Comparison of ENCODE assay signal across 22 cellular contexts in the genomic region with DNA sequence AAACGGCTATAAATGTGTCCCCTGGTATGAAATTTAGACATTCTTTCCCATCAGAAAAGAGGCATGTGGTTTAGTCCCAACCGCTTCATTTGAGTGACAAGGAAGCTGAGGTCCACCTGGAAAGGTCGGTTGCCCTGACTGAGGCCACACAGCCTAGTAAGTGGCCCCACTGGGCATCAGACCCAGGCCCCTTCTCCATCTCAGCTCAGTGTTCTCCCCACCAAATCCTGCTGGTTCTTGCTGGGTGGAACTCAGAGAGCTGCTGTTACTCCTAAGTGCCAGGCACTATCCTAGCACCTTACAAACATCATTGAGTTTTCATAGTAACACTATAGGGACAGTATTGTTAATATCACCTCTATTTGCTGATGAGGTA.
DNase-seq lines count a peak whose midpoint lies in the region; ATAC-seq, FAIRE-seq and TF ChIP-seq lines count a peak whose summit lies in the region.
"Had no signal": no experiment of that assay in that cellular context is flagged by ENCODE, and none has a peak within 500 bp of the region (broad histone marks: within the 10 kb centered on the region; RNA-seq: fewer than 3 reads in every experiment).

No MANE protein-coding gene starts in this region.

- H3K36me3 ChIP-seq in heart right ventricle (peaks cover 0 to 16% (median 0%) of the 10 kb centered on the region in 9 donors), HepG2 (replicated peaks in 1 of 2; ENCODE audit: control insufficient read depth in 1 of 2, insufficient read depth in 2 of 2, low read length in 2 of 2) (no peaks in the 10 kb centered on the region), thyroid gland (no peaks in the 10 kb centered on the region), PC-3 (ENCODE audit: low read depth, low read length) (no peaks in the 10 kb centered on the region)
- H3K36me3 ChIP-seq: ovary had no signal

- BruUV-seq in HepG2 (replicated peaks; lab: Mats Ljungman, UMichigan) (no TSS peak), PC-3 (replicated peaks; lab: Mats Ljungman, UMichigan) (no TSS peak)

- H3K9me3 Mint-ChIP-seq in activated T-helper 2 cell treated with anti-CD3 and anti-CD28 coated beads, Interferon-gamma antibody, Interleukin-2, Interleukin-4, amounts not matched to agents 10 μg/mL and 5 μg/mL and 100 μg/mL, durations not matched to agents 14 hours and 24 hours and 36 hours = no peaks in the 10 kb centered on the region
- H3K9me3 Mint-ChIP-seq: T-cell had no signal

- TF ChIP-seq EP300 in HepG2 (IDR thresholded peaks at IDR 0.05; ENCODE audit: low read depth in 2 of 2, low read length in 2 of 2) = no peak
- no peak for TF ChIP-seq EP300 in HepG2 (CRISPR knock-in tag; IDR thresholded peaks at IDR 0.05; ENCODE audit: borderline replicate concordance)

- peak overlapping the region; percentile 90 for H3K27ac Mint-ChIP-seq in activated T-helper 2 cell treated with anti-CD3 and anti-CD28 coated beads, Interferon-gamma antibody, Interleukin-2, Interleukin-4, amounts not matched to agents 10 μg/mL and 5 μg/mL and 100 μg/mL, durations not matched to agents 14 hours and 24 hours and 36 hours
- H3K27ac Mint-ChIP-seq: T-cell had no signal

- H3K9ac ChIP-seq in HepG2 (ENCODE audit: insufficient read depth, low read depth, low read length) = no peak overlapping the region
- H3K9ac ChIP-seq in PC-3 (ENCODE audit: low read length) = no peak overlapping the region

- H3K27ac ChIP-seq in heart right ventricle = peak overlapping the region in 7 of 10 donors; percentile 6 to 79 (median 20)
- no peak overlapping the region for H3K27ac ChIP-seq in HepG2 (ENCODE audit: extremely low read length, insufficient read depth, low read length)
- H3K27ac ChIP-seq in thyroid gland = peak overlapping the region; percentile 84 to 92 (median 90)
- no peak overlapping the region for H3K27ac ChIP-seq in PC-3 (ENCODE audit: low read length)
- H3K27ac ChIP-seq: ovary had no signal

- no peak for FAIRE-seq in HepG2 (lab: Jason Lieb, UNC)
- FAIRE-seq: D721Med had no signal

- intact Hi-C loops in heart right ventricle (cut with DNase I) (loop anchor here in 8 of 10 donors (2.0 to 10.0 kb wide), 5 partner anchors 35 to 155 kb away; a partner anchor contains a TSS), left ventricle myocardium superior (cut with micrococcal nuclease) (no loop called here), HepG2 (cut with micrococcal nuclease; ENCODE audit: unreplicated experiment) (loop anchor here (2.0 kb wide), 1 partner anchor 254 kb away; no protein-coding TSS in a partner anchor), thyroid gland (cut with DNase I) (no loop called here), PC-3 (cut with micrococcal nuclease) (no loop called here)
- intact Hi-C loops in activated T-helper 2 cell treated with anti-CD3 and anti-CD28 coated beads, Interferon-gamma antibody, Interleukin-2, Interleukin-4, amounts not matched to agents 10 μg/mL and 5 μg/mL and 100 μg/mL, durations not matched to agents 14 hours and 24 hours and 36 hours (cut with micrococcal nuclease) = loop anchor here (5.0 kb wide), 2 partner anchors 80 to 255 kb away; no protein-coding TSS in a partner anchor

- no peaks in the 10 kb centered on the region for H3K9me2 ChIP-seq in PC-3 (replicated peaks; ENCODE audit: low read length)

- H3K4me1 Mint-ChIP-seq in activated T-helper 2 cell treated with anti-CD3 and anti-CD28 coated beads, Interferon-gamma antibody, Interleukin-2, Interleukin-4, amounts not matched to agents 10 μg/mL and 5 μg/mL and 100 μg/mL, durations not matched to agents 14 hours and 24 hours and 36 hours (ENCODE audit: low read depth) = peaks cover 86% of the 10 kb centered on the region

- H3K9me3 ChIP-seq in heart right ventricle (no peaks in the 10 kb centered on the region), HepG2 (ENCODE audit: low read length) (no peaks in the 10 kb centered on the region), thyroid gland (no peaks in the 10 kb centered on the region), PC-3 (ENCODE audit: low read length) (no peaks in the 10 kb centered on the region)
- H3K9me3 ChIP-seq: ovary had no signal

- POLR2A ChIA-PET in HepG2 (lab: Yijun Ruan, JAX) (interaction anchor here (2.1 kb wide), 1 partner anchor 153 kb away, joined by 10 read pairs; a partner anchor contains a TSS), PC-3 (lab: Charles Lee; ENCODE audit: unreplicated experiment) (no interaction called here)

- H2AFZ ChIP-seq in HepG2 (ENCODE audit: low read length) = no peak overlapping the region
- H2AFZ ChIP-seq in PC-3 (ENCODE audit: low read length) = no peak overlapping the region

- H3K27me3 Mint-ChIP-seq in activated T-helper 2 cell treated with anti-CD3 and anti-CD28 coated beads, Interferon-gamma antibody, Interleukin-2, Interleukin-4, amounts not matched to agents 10 μg/mL and 5 μg/mL and 100 μg/mL, durations not matched to agents 14 hours and 24 hours and 36 hours (ENCODE audit: low read depth) = no peaks in the 10 kb centered on the region
- H3K27me3 Mint-ChIP-seq: T-cell had no signal

- H3K4me1 ChIP-seq in heart right ventricle = peaks cover 0 to 73% (median 66%) of the 10 kb centered on the region in 9 donors
- H3K4me1 ChIP-seq in HepG2 (ENCODE audit: insufficient read depth, low read length) = peaks cover 37% of the 10 kb centered on the region
- peaks cover 71 to 88% of the 10 kb centered on the region in 2 donors for H3K4me1 ChIP-seq in thyroid gland
- H3K4me1 ChIP-seq in PC-3 (ENCODE audit: insufficient read depth, low read length) = peaks cover 19% of the 10 kb centered on the region

- peaks cover 58% of the 10 kb centered on the region for H3K36me3 Mint-ChIP-seq in activated T-helper 2 cell treated with anti-CD3 and anti-CD28 coated beads, Interferon-gamma antibody, Interleukin-2, Interleukin-4, amounts not matched to agents 10 μg/mL and 5 μg/mL and 100 μg/mL, durations not matched to agents 14 hours and 24 hours and 36 hours (ENCODE audit: low read depth)

- no peak for DNase-seq in heart right ventricle
- no peak for DNase-seq in left ventricle myocardium superior
- DNase-seq in activated T-helper 2 cell treated with anti-CD3 and anti-CD28 coated beads, Interferon-gamma antibody, Interleukin-2, Interleukin-4, amounts not matched to agents 10 μg/mL and 5 μg/mL and 100 μg/mL, durations not matched to agents 14 hours and 24 hours and 36 hours (ENCODE audit: low spot score) = no peak
- no peak for DNase-seq in HepG2 (ENCODE audit: low spot score)
- DNase-seq in thyroid gland = no peak
- no peak for DNase-seq in COR-L47 (lab: John Stamatoyannopoulos, UW)
- DNase-seq in PC-3 = no peak
- DNase-seq: activated CD4-positive, CD25-positive, alpha-beta regulatory T cell treated with anti-CD3 and anti-CD28 coated beads, Interleukin-2, amount 50 U/mL, for 72 hours; activated T-cell treated with anti-CD3 and anti-CD28 coated beads, Interleukin-2, amount 50 U/mL, for 48 hours; amniotic stem cell; GF-D8; midbrain; NCI-H1092; ovary; RPMI8226; stimulated activated naive CD4-positive, alpha-beta T cell; T-cell had no signal

- H4K20me1 ChIP-seq in HepG2 (ENCODE audit: insufficient read depth, low read length) (no peaks in the 10 kb centered on the region), PC-3 (ENCODE audit: low read length) (no peaks in the 10 kb centered on the region)

- in situ Hi-C loops in HepG2 (cut with HindIII; ENCODE audit: extremely low pct_ligation_motif_present, low pct_unique_long_range_greater_than_20kb) = no loop called here

- H3K27me3 ChIP-seq in heart right ventricle = no peaks in the 10 kb centered on the region
- H3K27me3 ChIP-seq in HepG2 (ENCODE audit: control insufficient read depth in 1 of 2, insufficient read depth in 2 of 2, low read length in 2 of 2) = no peaks in the 10 kb centered on the region
- no peaks in the 10 kb centered on the region for H3K27me3 ChIP-seq in thyroid gland
- H3K27me3 ChIP-seq in PC-3 (ENCODE audit: low read length) = no peaks in the 10 kb centered on the region
- H3K27me3 ChIP-seq: ovary had no signal

- no peak for TF ChIP-seq POLR2A in HepG2 (IDR thresholded peaks at IDR 0.05; ENCODE audit: insufficient read depth in 1 of 2, low read depth in 2 of 2, low read length in 2 of 2)
- TF ChIP-seq POLR2A in thyroid gland (IDR thresholded peaks at IDR 0.05) = no peak

- H3K4me2 ChIP-seq in HepG2 (ENCODE audit: low read depth, low read length) = peak overlapping the region; percentile 40; the same call in 1 of the 2 replicates
- H3K4me2 ChIP-seq in PC-3 (ENCODE audit: low read length) = no peak overlapping the region

- WGBS in heart right ventricle, 2 donors = 68 to 70% methylated on average over 3 of the region's 3 CpGs
- 45% methylated on average over 3 of the region's 3 CpGs for WGBS in HepG2 (ENCODE audit: low lambda C conversion rate)
- WGBS in thyroid gland, 2 donors = 86 to 90% methylated on average over 3 of the region's 3 CpGs

- no peaks in the 10 kb centered on the region for H3K79me2 ChIP-seq in HepG2 (ENCODE audit: insufficient read depth, low read length)
- H3K79me2 ChIP-seq in PC-3 (ENCODE audit: low read length) = no peaks in the 10 kb centered on the region

- H3K4me3 Mint-ChIP-seq in activated T-helper 2 cell treated with anti-CD3 and anti-CD28 coated beads, Interferon-gamma antibody, Interleukin-2, Interleukin-4, amounts not matched to agents 10 μg/mL and 5 μg/mL and 100 μg/mL, durations not matched to agents 14 hours and 24 hours and 36 hours (ENCODE audit: low read depth) = peak overlapping the region; percentile 18
- H3K4me3 Mint-ChIP-seq: T-cell had no signal

- no peak for TF ChIP-seq CTCF in heart right ventricle (IDR thresholded peaks at IDR 0.05)
- peak; percentile 8; the same call in 1 of the 2 replicates for TF ChIP-seq CTCF in HepG2 (CRISPR knock-in tag; IDR thresholded peaks at IDR 0.05)
- TF ChIP-seq CTCF in thyroid gland (IDR thresholded peaks at IDR 0.05) = no peak
- TF ChIP-seq CTCF in PC-3 (conservative IDR thresholded peaks at IDR 0.05; ENCODE audit: low read depth, low read length) = no peak

- no peak; the same call in 1 of the 2 replicates for TF ChIP-seq RAD21 in HepG2 (CRISPR knock-in tag; IDR thresholded peaks at IDR 0.05)

- H3F3A ChIP-seq in PC-3 (ENCODE audit: low read length, unreplicated experiment) = no peaks in the 10 kb centered on the region

- H3K4me3 ChIP-seq in heart right ventricle = no peak overlapping the region
- no peak overlapping the region for H3K4me3 ChIP-seq in HepG2 (replicated peaks in 1 of 3; ENCODE audit: insufficient read depth in 1 of 3, low read depth in 2 of 3, low read length in 3 of 3)
- no peak overlapping the region for H3K4me3 ChIP-seq in thyroid gland (replicated peaks in 1 of 3)
- no peak overlapping the region for H3K4me3 ChIP-seq in PC-3 (ENCODE audit: low read length)
- H3K4me3 ChIP-seq: coronary artery, ovary, skin epidermis had no signal

- no peak for ATAC-seq in heart right ventricle
- ATAC-seq in left ventricle myocardium superior = no peak
- ATAC-seq in HepG2 = peak; percentile 23
- ATAC-seq in HG03097 (IDR thresholded peaks at IDR 0.05; ENCODE audit: low FRiP score, unreplicated experiment) = no peak
- no peak for ATAC-seq in PC-3
- ATAC-seq: HCT116, T-cell had no signal

- CTCF ChIA-PET in HepG2 (lab: Yijun Ruan, JAX; ENCODE audit: low intra/inter-chr PET ratio, low total read pairs) (no interaction called here), PC-3 (lab: Charles Lee) (interaction anchor here (0.6 to 1.0 kb wide), 2 partner anchors 31 to 153 kb away, joined by 3 read pairs; no protein-coding TSS in a partner anchor)

TF ChIP-seq in HepG2, 621 proteins besides CTCF, POLR2A, EP300 and RAD21 (continues in another document):
- TF ChIP-seq KLF13 (CRISPR knock-in tag; IDR thresholded peaks at IDR 0.05) = 0 out of 2 replicates have a peak, but pooled peaks have one; percentile 52

Comparison
In these comparisons a context has a peak if more than half of its experiments do, and no peak if none do; other contexts are left out.
1. intact Hi-C loops: an anchor here in heart right ventricle (2.0 to 10.0 kb wide), activated T-helper 2 cell treated with anti-CD3 and anti-CD28 coated beads, Interferon-gamma antibody, Interleukin-2, Interleukin-4, amounts not matched to agents 10 μg/mL and 5 μg/mL and 100 μg/mL, durations not matched to agents 14 hours and 24 hours and 36 hours (5.0 kb wide) and HepG2 (2.0 kb wide); none called in left ventricle myocardium superior, thyroid gland and PC-3.
2. H3K27ac ChIP-seq: peak in heart right ventricle (7 of 10) and thyroid gland (3 of 3); none in HepG2 (single experiment) and PC-3 (single experiment).